22 cellular contexts compared by ENCODE assay signal in the genomic region with DNA sequence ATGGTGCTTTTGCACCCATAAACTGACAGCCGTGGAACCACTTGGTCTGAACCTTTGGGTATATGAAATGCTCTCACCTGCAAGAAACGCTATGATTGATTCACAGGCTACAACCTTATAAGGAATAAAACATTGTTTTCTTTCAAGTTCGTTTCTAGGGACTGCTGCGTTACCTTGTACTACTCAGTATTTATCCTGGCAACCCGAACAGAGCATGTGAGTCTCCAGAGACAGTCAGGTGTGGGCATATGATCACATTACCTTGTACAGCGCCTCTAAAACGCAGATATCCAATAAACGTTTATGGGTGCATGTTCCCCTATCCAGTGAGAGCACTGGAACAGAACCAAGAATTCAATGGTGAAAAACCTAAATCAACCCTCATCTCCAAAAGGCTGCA. TPM values are rescaled to one million over a fixed set of nuclear protein-coding genes. Genes with fewer than 3 reads are reported as not detected.
A peak's percentile ranks its signal among the peaks of the same experiment; 100 is the strongest.
DNase-seq lines count a peak whose midpoint lies in the region; ATAC-seq and TF ChIP-seq lines count a peak whose summit lies in the region.
"Had no signal": no experiment of that assay in that cellular context is flagged by ENCODE, and none has a peak within 500 bp of the region (broad histone marks: within the 10 kb centered on the region; RNA-seq: fewer than 3 reads in every experiment).

No MANE protein-coding gene starts in this region.

- 67 to 71% (median 70%) methylated on average over 8 of the region's 8 CpGs for WGBS in ovary, 3 donors

- no peaks in the 10 kb centered on the region for H3K9me3 Mint-ChIP-seq in activated CD8-positive, alpha-beta T cell treated with anti-CD3 and anti-CD28 coated beads for 36 hours
- H3K9me3 Mint-ChIP-seq: natural killer cell had no signal

- H3K27ac Mint-ChIP-seq in activated CD8-positive, alpha-beta T cell treated with anti-CD3 and anti-CD28 coated beads for 36 hours = no peak overlapping the region
- H3K27ac Mint-ChIP-seq: natural killer cell, T-helper 17 cell had no signal

- CTCF ChIA-PET in BJ (lab: Yijun Ruan, JAX) = interaction anchor here (0.8 to 3.5 kb wide), 3 partner anchors 60 to 127 kb away, joined by 3 to 23 read pairs (median 16); no protein-coding TSS in a partner anchor
- CTCF ChIA-PET in activated CD8-positive, alpha-beta T cell treated with anti-CD3 and anti-CD28 coated beads for 36 hours (lab: Charles Lee) = no interaction called here

- peaks cover 8% of the 10 kb centered on the region for H3K4me1 Mint-ChIP-seq in activated CD8-positive, alpha-beta T cell treated with anti-CD3 and anti-CD28 coated beads for 36 hours (ENCODE audit: low read depth)
- H3K4me1 Mint-ChIP-seq: natural killer cell had no signal

- H3K27me3 ChIP-seq in BJ (ENCODE audit: control insufficient read depth, insufficient read depth, low read length) (no peaks in the 10 kb centered on the region), ovary (no peaks in the 10 kb centered on the region), left lung (peaks cover 14 to 67% of the 10 kb centered on the region in 2 donors)
- H3K27me3 ChIP-seq: ascending aorta, BLaER1 had no signal

- TF ChIP-seq EP300 in ovary (IDR thresholded peaks at IDR 0.05) = no peak

- no peaks in the 10 kb centered on the region for H3K36me3 ChIP-seq in BJ (ENCODE audit: control insufficient read depth, insufficient read depth, low read length)
- H3K36me3 ChIP-seq in ovary = no peaks in the 10 kb centered on the region
- H3K36me3 ChIP-seq in left lung = no peaks in the 10 kb centered on the region
- H3K36me3 ChIP-seq: ascending aorta, BLaER1, right lobe of liver had no signal

- DNase-seq in BJ (ENCODE audit: low read depth) (no peak), NCI-H69 (lab: John Stamatoyannopoulos, UW) (peak; percentile 71), foreskin fibroblast (peak in 1 of 2 donors; percentile 33), ovary (no peak), left lung (no peak), hippocampal formation (lab: John Stamatoyannopoulos, UW) (no peak)
- DNase-seq in activated CD4-positive, alpha-beta T cell treated with anti-CD3 and anti-CD28 coated beads, Interleukin-2, amount 50 U/mL, for 4 hours = no peak
- DNase-seq in activated CD8-positive, alpha-beta T cell treated with anti-CD3 and anti-CD28 coated beads for 36 hours = no peak
- DNase-seq: Karpas-422; natural killer cell; NCI-H1417 treated with DMSO at 0.1 percent for 48 hours; NCI-H446; right lobe of liver; SIG-M5; stimulated activated CD4-positive, alpha-beta T cell treated with anti-CD3 and anti-CD28 coated beads, Interleukin-2, amount 100 ng/mL, for 48 hours; substantia nigra; T-helper 17 cell had no signal

- peaks cover 48% of the 10 kb centered on the region for H3K27me3 Mint-ChIP-seq in activated CD8-positive, alpha-beta T cell treated with anti-CD3 and anti-CD28 coated beads for 36 hours

- H3K4me3 ChIP-seq in BJ (ENCODE audit: low read depth, low read length) (peak overlapping the region; percentile 89), foreskin fibroblast (ENCODE audit: low read depth in 1 of 2, low read length in 2 of 2) (peak overlapping the region; percentile 77 to 97), ovary (peak overlapping the region; percentile 51), left lung (peak overlapping the region in 1 of 2 donors; percentile 40)
- H3K4me3 ChIP-seq: BLaER1, coronary artery had no signal

- H3K9me3 ChIP-seq in ovary = no peaks in the 10 kb centered on the region
- H3K9me3 ChIP-seq in left lung = no peaks in the 10 kb centered on the region
- H3K9me3 ChIP-seq: ascending aorta, right lobe of liver had no signal

- no peak overlapping the region for H3K4me3 Mint-ChIP-seq in activated CD8-positive, alpha-beta T cell treated with anti-CD3 and anti-CD28 coated beads for 36 hours
- H3K4me3 Mint-ChIP-seq: natural killer cell had no signal

- TF ChIP-seq CTCF in BJ (IDR thresholded peaks at IDR 0.05; ENCODE audit: insufficient read depth, low read depth, low read length) = no peak
- TF ChIP-seq CTCF in foreskin fibroblast (IDR thresholded peaks at IDR 0.05; ENCODE audit: low read depth, low read length) = no peak
- no peak for TF ChIP-seq CTCF in ovary (IDR thresholded peaks at IDR 0.05)
- TF ChIP-seq CTCF in left lung (IDR thresholded peaks at IDR 0.05) = no peak
- no peak for TF ChIP-seq CTCF in activated CD8-positive, alpha-beta T cell treated with anti-CD3 and anti-CD28 coated beads for 36 hours (IDR thresholded peaks at IDR 0.05)

- POLR2A ChIA-PET in BJ (lab: Charles Lee) = no interaction called here
- POLR2A ChIA-PET in activated CD8-positive, alpha-beta T cell treated with anti-CD3 and anti-CD28 coated beads for 36 hours (lab: Charles Lee) = interaction anchor here (0.6 kb wide), 1 partner anchor 186 kb away, joined by 3 read pairs; no protein-coding TSS in a partner anchor

- H3K4me1 ChIP-seq in ovary (ENCODE audit: insufficient read depth) (peaks cover 10% of the 10 kb centered on the region), left lung (peaks cover 0 to 9% of the 10 kb centered on the region in 2 donors)

- no peak for ATAC-seq in left lung
- no peak for ATAC-seq in activated CD8-positive, alpha-beta T cell treated with anti-CD3 and anti-CD28 coated beads for 36 hours
- ATAC-seq: activated CD4-positive, CD25-positive, alpha-beta regulatory T cell treated with anti-CD3 and anti-CD28 coated beads, Interleukin-2, amount 50 U/mL, for 24 hours; natural killer cell; T-helper 17 cell had no signal

- no peak for TF ChIP-seq POLR2A in ovary (IDR thresholded peaks at IDR 0.05)

- intact Hi-C loops in ovary (cut with DNase I) (loop anchor here in 1 of 4 donors (10.0 kb wide), 2 partner anchors 119 to 181 kb away; no protein-coding TSS in a partner anchor), left lung (cut with DNase I) (no loop called here)
- intact Hi-C loops in activated CD8-positive, alpha-beta T cell treated with anti-CD3 and anti-CD28 coated beads for 36 hours (cut with micrococcal nuclease) = no loop called here

- H3K36me3 Mint-ChIP-seq in activated CD8-positive, alpha-beta T cell treated with anti-CD3 and anti-CD28 coated beads for 36 hours (ENCODE audit: low read depth) = no peaks in the 10 kb centered on the region
- H3K36me3 Mint-ChIP-seq: natural killer cell had no signal

- H3K27ac ChIP-seq in ovary (peak overlapping the region in 1 of 2 donors; percentile 82), left lung (no peak overlapping the region)
- H3K27ac ChIP-seq: ascending aorta, BLaER1, coronary artery had no signal

RNA-seq across cellular contexts. Expression of a gene that starts 1.7 kb away (rescaled TPM):
- polyA plus RNA-seq in BJ (2011; rRNA removed) (35.4 and 51.2 TPM in 2 replicates), ovary (10 to 100 TPM; 24.7 to 44.9 TPM)
- polyA minus RNA-seq in BJ (2011; rRNA and poly(A)+ RNA removed) = 27.5 and 34.1 TPM in 2 replicates
- total RNA-seq in ovary (100 to 1,000 TPM in 1 of 7 donors, 10 to 100 TPM in 6; 15.9 to 109 (median 43.9) TPM), left lung (10 to 100 TPM; 16.0 to 34.4 TPM)
- total RNA-seq in activated CD8-positive, alpha-beta T cell treated with anti-CD3 and anti-CD28 coated beads for 36 hours = not detected
- total RNA-seq: H4, T-helper 17 cell had no signal

Comparison
In these comparisons a context has a peak if more than half of its experiments do, and no peak if none do; other contexts are left out.
1. RNA of a gene that starts 1.7 kb away (total RNA-seq): 15.9 to 109 TPM in ovary and 16.0 to 34.4 TPM in left lung; not detected in activated CD8-positive, alpha-beta T cell treated with anti-CD3 and anti-CD28 coated beads for 36 hours; every median in the first group is over 10 times any median in the second.